16 cellular contexts compared by ENCODE assay signal in genomic region chr11:66362481-66363147, GRCh38. TPM values are rescaled to one million over a fixed set of nuclear protein-coding genes. Genes with fewer than 3 reads are reported as not detected.
"Had no signal": no experiment of that assay in that cellular context is flagged by ENCODE, and none has a peak within 500 bp of the region (broad histone marks: within the 10 kb centered on the region; RNA-seq: fewer than 3 reads in every experiment).

No MANE protein-coding gene starts in this region.

- H3K36me3 Mint-ChIP-seq: activated naive CD4-positive, alpha-beta T cell treated with anti-CD3 and anti-CD28 coated beads, Interleukin-2, amount 50 U/mL, for 72 hours; brain; natural killer cell treated with Interleukin-12 subunit alpha and Interleukin-12 subunit beta and Interleukin-15 and Interleukin-18, amount 100 ng/mL, for 72 hours had no signal

- H3K4me3 Mint-ChIP-seq: activated T-cell treated with anti-CD3 and anti-CD28 coated beads, Interleukin-2, amount 50 U/mL, for 4 hours; brain; dendritic cell treated with granulocyte-macrophage colony-stimulating factor and Interleukin-4, amounts not matched to agents 40 ng/mL and 50 ng/mL, for 4 days; effector memory CD8-positive, alpha-beta T cell; natural killer cell treated with Interleukin-12 subunit alpha and Interleukin-12 subunit beta and Interleukin-15 and Interleukin-18, amount 100 ng/mL, for 72 hours; T-helper 17 cell had no signal

- H3K27me3 Mint-ChIP-seq: brain; dendritic cell treated with granulocyte-macrophage colony-stimulating factor and Interleukin-4, amounts not matched to agents 40 ng/mL and 50 ng/mL, for 4 days; effector memory CD8-positive, alpha-beta T cell; natural killer cell treated with Interleukin-12 subunit alpha and Interleukin-12 subunit beta and Interleukin-15 and Interleukin-18, amount 100 ng/mL, for 72 hours; T-helper 17 cell had no signal

- DNase-seq: activated effector memory CD4-positive, alpha-beta T cell treated with anti-CD3 and anti-CD28 coated beads, Interleukin-2, amount 50 U/mL, for 16 hours; activated T-cell treated with anti-CD3 and anti-CD28 coated beads, Interleukin-2, amount 50 U/mL, for 4 hours; amniotic stem cell; cerebellar nuclear complex; effector memory CD8-positive, alpha-beta T cell; left cardiac atrium; mesenchymal stem cell; stimulated activated CD4-positive, alpha-beta T cell treated with anti-CD3 and anti-CD28 coated beads, Interleukin-4, amount 100 ng/mL, for 1 hour; stimulated activated CD8-positive, alpha-beta memory T cell treated with anti-CD3 and anti-CD28 coated beads, Interleukin-4, amount 100 ng/mL, for 48 hours; stimulated activated naive CD8-positive, alpha-beta T cell treated with anti-CD3 and anti-CD28 coated beads, Interleukin-15, Interleukin-2, amounts not matched to agents 100 U/mL and 50 U/mL, for 24 hours; T-helper 17 cell had no signal

- H3K27ac Mint-ChIP-seq: dendritic cell treated with granulocyte-macrophage colony-stimulating factor and Interleukin-4, amounts not matched to agents 40 ng/mL and 50 ng/mL, for 4 days; effector memory CD8-positive, alpha-beta T cell; T-helper 17 cell had no signal

- H3K9me3 Mint-ChIP-seq: activated naive CD4-positive, alpha-beta T cell treated with anti-CD3 and anti-CD28 coated beads, Interleukin-2, amount 50 U/mL, for 72 hours; activated T-cell treated with anti-CD3 and anti-CD28 coated beads, Interleukin-2, amount 50 U/mL, for 4 hours; brain; dendritic cell treated with granulocyte-macrophage colony-stimulating factor and Interleukin-4, amounts not matched to agents 40 ng/mL and 50 ng/mL, for 4 days; effector memory CD8-positive, alpha-beta T cell; natural killer cell treated with Interleukin-12 subunit alpha and Interleukin-12 subunit beta and Interleukin-15 and Interleukin-18, amount 100 ng/mL, for 72 hours had no signal

- ATAC-seq: activated CD4-positive, CD25-positive, alpha-beta regulatory T cell treated with anti-CD3 and anti-CD28 coated beads, Interleukin-2, amount 50 U/mL, for 24 hours; activated naive CD4-positive, alpha-beta T cell treated with anti-CD3 and anti-CD28 coated beads, Interleukin-2, amount 50 U/mL, for 72 hours; activated T-cell treated with anti-CD3 and anti-CD28 coated beads, Interleukin-2, amount 50 U/mL, for 4 hours; effector memory CD8-positive, alpha-beta T cell; natural killer cell treated with Interleukin-12 subunit alpha and Interleukin-12 subunit beta and Interleukin-15 and Interleukin-18, amount 100 ng/mL, for 72 hours; stimulated activated naive CD8-positive, alpha-beta T cell treated with anti-CD3 and anti-CD28 coated beads, Interleukin-15, Interleukin-2, amounts not matched to agents 100 U/mL and 50 U/mL, for 24 hours; T-helper 17 cell had no signal

- H3K4me1 Mint-ChIP-seq: brain had no signal

RNA-seq across cellular contexts. Expression of gene CD248, which starts 45.8 kb away (rescaled TPM):
- total RNA-seq: T-helper 17 cell had no signal
